In genomic region chr2:48016620-48017019, GRCh38 we compare ENCODE assay signal across 18 cellular contexts.
DNase-seq lines count a peak whose midpoint lies in the region; ATAC-seq and TF ChIP-seq lines count a peak whose summit lies in the region.
"Had no signal": no experiment of that assay in that cellular context is flagged by ENCODE, and none has a peak within 500 bp of the region (broad histone marks: within the 10 kb centered on the region; RNA-seq: fewer than 3 reads in every experiment).

No MANE protein-coding gene starts in this region.

- peaks cover 6% of the 10 kb centered on the region for H3K27me3 Mint-ChIP-seq in chondrocyte (ENCODE audit: low read depth)
- no peaks in the 10 kb centered on the region for H3K27me3 Mint-ChIP-seq in neural progenitor cell (ENCODE audit: insufficient read depth, low read depth)

- H3K4me1 ChIP-seq in neural progenitor cell, result peaks cover 7% of the 10 kb centered on the region
- H3K4me1 ChIP-seq: colonic mucosa, parathyroid adenoma had no signal

- ATAC-seq in GM18868 (IDR thresholded peaks at IDR 0.05; ENCODE audit: unreplicated experiment), result no peak

- no peak overlapping the region for H2AFZ ChIP-seq in neural progenitor cell (replicated peaks)
- H2AFZ ChIP-seq: parathyroid adenoma had no signal

- no peak overlapping the region for H3K27ac ChIP-seq in neural progenitor cell
- H3K27ac ChIP-seq: colonic mucosa, parathyroid adenoma had no signal

- no peaks in the 10 kb centered on the region for H3K9me3 ChIP-seq in neural progenitor cell (ENCODE audit: low read depth)
- H3K9me3 ChIP-seq: colonic mucosa had no signal

- no peaks in the 10 kb centered on the region for H3K36me3 ChIP-seq in neural progenitor cell
- H3K36me3 ChIP-seq: colonic mucosa had no signal

- no peak overlapping the region for H3K4me2 ChIP-seq in neural progenitor cell

- H3K9me3 Mint-ChIP-seq in chondrocyte (ENCODE audit: low read depth), result peaks cover 2% of the 10 kb centered on the region
- peaks cover 9% of the 10 kb centered on the region for H3K9me3 Mint-ChIP-seq in neural progenitor cell
- H3K9me3 Mint-ChIP-seq: activated naive CD4-positive, alpha-beta T cell treated with anti-CD3 and anti-CD28 coated beads, Interleukin-2, amount 50 U/mL, for 24 hours; IgD-negative memory B cell; stimulated activated naive CD8-positive, alpha-beta T cell treated with anti-CD3 and anti-CD28 coated beads, Interleukin-15, Interleukin-2, amounts not matched to agents 100 ng/mL and 50 ng/mL, for 24 hours had no signal

- H3K27ac Mint-ChIP-seq in chondrocyte (ENCODE audit: unreplicated experiment), result no peak overlapping the region
- no peak overlapping the region for H3K27ac Mint-ChIP-seq in neural progenitor cell
- H3K27ac Mint-ChIP-seq: activated naive CD4-positive, alpha-beta T cell treated with anti-CD3 and anti-CD28 coated beads, Interleukin-2, amount 50 U/mL, for 24 hours; IgD-negative memory B cell; stimulated activated naive CD8-positive, alpha-beta T cell treated with anti-CD3 and anti-CD28 coated beads, Interleukin-15, Interleukin-2, amounts not matched to agents 100 ng/mL and 50 ng/mL, for 24 hours had no signal

- H3F3A ChIP-seq in neural progenitor cell (ENCODE audit: low read depth), result no peaks in the 10 kb centered on the region

- H3K9ac ChIP-seq in neural progenitor cell, result no peak overlapping the region
- H3K9ac ChIP-seq: parathyroid adenoma had no signal

- no peaks in the 10 kb centered on the region for H3K36me3 Mint-ChIP-seq in chondrocyte (ENCODE audit: low read depth)
- H3K36me3 Mint-ChIP-seq in neural progenitor cell, result no peaks in the 10 kb centered on the region

- no peak overlapping the region for H3K4me3 Mint-ChIP-seq in chondrocyte (ENCODE audit: unreplicated experiment)
- no peak overlapping the region for H3K4me3 Mint-ChIP-seq in neural progenitor cell
- H3K4me3 Mint-ChIP-seq: activated naive CD4-positive, alpha-beta T cell treated with anti-CD3 and anti-CD28 coated beads, Interleukin-2, amount 50 U/mL, for 24 hours; IgD-negative memory B cell; stimulated activated naive CD8-positive, alpha-beta T cell treated with anti-CD3 and anti-CD28 coated beads, Interleukin-15, Interleukin-2, amounts not matched to agents 100 ng/mL and 50 ng/mL, for 24 hours had no signal

- no peaks in the 10 kb centered on the region for H3K4me1 Mint-ChIP-seq in chondrocyte (ENCODE audit: low read depth)
- no peaks in the 10 kb centered on the region for H3K4me1 Mint-ChIP-seq in neural progenitor cell
- H3K4me1 Mint-ChIP-seq: activated naive CD4-positive, alpha-beta T cell treated with anti-CD3 and anti-CD28 coated beads, Interleukin-2, amount 50 U/mL, for 24 hours; IgD-negative memory B cell had no signal

- TF ChIP-seq CTCF in chondrocyte (IDR thresholded peaks at IDR 0.05), result peak; percentile 39
- peak; percentile 40 for TF ChIP-seq CTCF in neural progenitor cell (IDR thresholded peaks at IDR 0.05)

- no peak overlapping the region for H3K4me3 ChIP-seq in neural progenitor cell
- H3K4me3 ChIP-seq: colonic mucosa, lung had no signal

- H4K20me1 ChIP-seq in neural progenitor cell (ENCODE audit: low read depth), result no peaks in the 10 kb centered on the region

- H3K79me2 ChIP-seq in neural progenitor cell (ENCODE audit: low read depth), result no peaks in the 10 kb centered on the region
- H3K79me2 ChIP-seq: parathyroid adenoma had no signal

- no peaks in the 10 kb centered on the region for H3K27me3 ChIP-seq in neural progenitor cell
- H3K27me3 ChIP-seq: colonic mucosa had no signal

- DNase-seq in DMS53 (lab: John Stamatoyannopoulos, UW), result peak; percentile 31
- DNase-seq in DMS53 treated with DMSO at 0.1 percent for 48 hours (lab: John Stamatoyannopoulos, UW; ENCODE audit: unreplicated experiment), result no peak
- peak; percentile 6 for DNase-seq in HuH-7.5 (ENCODE audit: low spot score)
- DNase-seq in chondrocyte (ENCODE audit: low spot score), result no peak
- no peak for DNase-seq in neural progenitor cell (ENCODE audit: low spot score)
- DNase-seq in cortex of kidney (lab: John Stamatoyannopoulos, UW), result no peak
- DNase-seq in NCI-H1105 (lab: John Stamatoyannopoulos, UW), result no peak
- DNase-seq: activated CD4-positive, alpha-beta T cell treated with anti-CD3 and anti-CD28 coated beads, Interleukin-2, amount 50 U/mL, for 4 hours; colonic mucosa; EL; NCI-H226; stimulated activated CD4-positive, alpha-beta T cell treated with anti-CD3 and anti-CD28 coated beads, Interleukin-2, amount 100 ng/mL, for 48 hours had no signal

Comparison
In these comparisons a context has a peak if more than half of its experiments do, and no peak if none do; other contexts are left out.
1. DNase-seq: peak in DMS53 (single experiment) and HuH-7.5 (single experiment); none in DMS53 treated with DMSO at 0.1 percent for 48 hours (single experiment), chondrocyte (single experiment), neural progenitor cell (single experiment), cortex of kidney (single experiment) and NCI-H1105 (single experiment).